ENCODE assay signal across 19 cellular contexts in the genomic region with DNA sequence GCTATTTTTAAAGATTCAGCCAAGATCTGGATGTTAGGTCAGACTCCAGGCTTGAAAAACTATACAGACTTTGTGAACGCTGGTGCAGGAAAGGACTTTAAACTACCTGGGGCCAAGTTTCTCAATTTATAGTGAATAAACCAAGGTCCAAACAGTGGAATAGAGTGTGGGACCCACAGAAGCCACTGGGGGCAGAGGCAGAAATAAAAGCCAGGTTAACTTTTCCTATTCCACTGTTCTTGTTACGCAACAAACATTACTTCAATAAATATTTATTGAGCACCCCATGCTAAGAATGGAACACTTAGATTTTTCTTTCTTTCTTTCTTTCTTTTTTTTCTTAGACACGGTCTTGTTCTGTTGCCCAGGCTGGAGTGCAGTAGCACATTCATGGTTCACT. TPM values are rescaled to one million over a fixed set of nuclear protein-coding genes. Genes with fewer than 3 reads are reported as not detected.
"Had no signal": no experiment of that assay in that cellular context is flagged by ENCODE, and none has a peak within 500 bp of the region (broad histone marks: within the 10 kb centered on the region; RNA-seq: fewer than 3 reads in every experiment).

No MANE protein-coding gene starts in this region.

- H3K4me1 ChIP-seq: breast epithelium, esophagus muscularis mucosa, sigmoid colon, suprapubic skin, upper lobe of left lung had no signal

- H3K27ac ChIP-seq: breast epithelium, dorsolateral prefrontal cortex, esophagus muscularis mucosa, sigmoid colon, suprapubic skin, upper lobe of left lung had no signal

- DNase-seq: activated CD4-positive, alpha-beta memory T cell treated with anti-CD3 and anti-CD28 coated beads, Interleukin-2, amount 10 ng/mL, durations not matched to agents 7 days and 5 days; activated CD4-positive, alpha-beta T cell treated with anti-CD3 and anti-CD28 coated beads for 36 hours; activated gamma-delta T cell; activated naive CD8-positive, alpha-beta T cell treated with anti-CD3 and anti-CD28 coated beads, Interleukin-2, amount 10 ng/mL, durations not matched to agents 7 days and 5 days; activated T-cell treated with anti-CD3 and anti-CD28 coated beads, Interleukin-2, amount 50 U/mL, for 48 hours; aorta; dorsolateral prefrontal cortex; naive B cell; sigmoid colon; stimulated activated CD4-positive, alpha-beta T cell treated with anti-CD3 and anti-CD28 coated beads, Interleukin-2, amount 100 ng/mL, for 24 hours; stimulated activated naive CD8-positive, alpha-beta T cell treated with anti-CD3 and anti-CD28 coated beads, Interleukin-15, Interleukin-2, amounts not matched to agents 100 U/mL and 50 U/mL, for 24 hours; T1000; upper lobe of left lung had no signal

- H3K9me3 Mint-ChIP-seq: activated CD4-positive, alpha-beta memory T cell treated with anti-CD3 and anti-CD28 coated beads, Interleukin-2, amount 10 ng/mL, durations not matched to agents 7 days and 5 days; activated naive CD8-positive, alpha-beta T cell treated with anti-CD3 and anti-CD28 coated beads, Interleukin-2, amount 10 ng/mL, durations not matched to agents 7 days and 5 days had no signal

- H3K4me3 Mint-ChIP-seq: activated CD4-positive, alpha-beta memory T cell treated with anti-CD3 and anti-CD28 coated beads, Interleukin-2, amount 10 ng/mL, durations not matched to agents 7 days and 5 days; activated CD4-positive, alpha-beta T cell treated with anti-CD3 and anti-CD28 coated beads for 36 hours; activated naive CD8-positive, alpha-beta T cell treated with anti-CD3 and anti-CD28 coated beads, Interleukin-2, amount 10 ng/mL, durations not matched to agents 7 days and 5 days; naive B cell had no signal

- H3K36me3 ChIP-seq: breast epithelium, esophagus muscularis mucosa, sigmoid colon, suprapubic skin, upper lobe of left lung had no signal

- H3K9me3 ChIP-seq: breast epithelium, esophagus muscularis mucosa, sigmoid colon, suprapubic skin, upper lobe of left lung had no signal

- ATAC-seq: activated CD4-positive, alpha-beta T cell treated with anti-CD3 and anti-CD28 coated beads for 36 hours; stimulated activated naive CD8-positive, alpha-beta T cell treated with anti-CD3 and anti-CD28 coated beads, Interleukin-15, Interleukin-2, amounts not matched to agents 100 U/mL and 50 U/mL, for 24 hours had no signal

- H3K27me3 Mint-ChIP-seq: activated CD4-positive, alpha-beta memory T cell treated with anti-CD3 and anti-CD28 coated beads, Interleukin-2, amount 10 ng/mL, durations not matched to agents 7 days and 5 days; activated CD4-positive, alpha-beta T cell treated with anti-CD3 and anti-CD28 coated beads for 36 hours; activated naive CD8-positive, alpha-beta T cell treated with anti-CD3 and anti-CD28 coated beads, Interleukin-2, amount 10 ng/mL, durations not matched to agents 7 days and 5 days; naive B cell had no signal

- H3K27ac Mint-ChIP-seq: activated CD4-positive, alpha-beta memory T cell treated with anti-CD3 and anti-CD28 coated beads, Interleukin-2, amount 10 ng/mL, durations not matched to agents 7 days and 5 days; activated CD4-positive, alpha-beta T cell treated with anti-CD3 and anti-CD28 coated beads for 36 hours; activated naive CD8-positive, alpha-beta T cell treated with anti-CD3 and anti-CD28 coated beads, Interleukin-2, amount 10 ng/mL, durations not matched to agents 7 days and 5 days; naive B cell had no signal

- H3K27me3 ChIP-seq: breast epithelium, dorsolateral prefrontal cortex, sigmoid colon, suprapubic skin, upper lobe of left lung had no signal

- H3K4me3 ChIP-seq: breast epithelium, dorsolateral prefrontal cortex, esophagus muscularis mucosa, sigmoid colon, suprapubic skin, upper lobe of left lung had no signal

- H3K36me3 Mint-ChIP-seq: naive B cell had no signal

RNA-seq across cellular contexts. Expression of gene HAVCR1, which starts 11.0 kb away (rescaled TPM):
- total RNA-seq: fibroblast of villous mesenchyme, lung microvascular endothelial cell, pulmonary artery endothelial cell, sigmoid colon, suprapubic skin had no signal
- polyA plus RNA-seq: aorta had no signal

RNA-seq across cellular contexts. Expression of gene HAVCR2, which starts 38.9 kb away (rescaled TPM):
- total RNA-seq: fibroblast of villous mesenchyme, lung microvascular endothelial cell had no signal
